Comparison of ENCODE assay signal across 23 cellular contexts in the genomic region with DNA sequence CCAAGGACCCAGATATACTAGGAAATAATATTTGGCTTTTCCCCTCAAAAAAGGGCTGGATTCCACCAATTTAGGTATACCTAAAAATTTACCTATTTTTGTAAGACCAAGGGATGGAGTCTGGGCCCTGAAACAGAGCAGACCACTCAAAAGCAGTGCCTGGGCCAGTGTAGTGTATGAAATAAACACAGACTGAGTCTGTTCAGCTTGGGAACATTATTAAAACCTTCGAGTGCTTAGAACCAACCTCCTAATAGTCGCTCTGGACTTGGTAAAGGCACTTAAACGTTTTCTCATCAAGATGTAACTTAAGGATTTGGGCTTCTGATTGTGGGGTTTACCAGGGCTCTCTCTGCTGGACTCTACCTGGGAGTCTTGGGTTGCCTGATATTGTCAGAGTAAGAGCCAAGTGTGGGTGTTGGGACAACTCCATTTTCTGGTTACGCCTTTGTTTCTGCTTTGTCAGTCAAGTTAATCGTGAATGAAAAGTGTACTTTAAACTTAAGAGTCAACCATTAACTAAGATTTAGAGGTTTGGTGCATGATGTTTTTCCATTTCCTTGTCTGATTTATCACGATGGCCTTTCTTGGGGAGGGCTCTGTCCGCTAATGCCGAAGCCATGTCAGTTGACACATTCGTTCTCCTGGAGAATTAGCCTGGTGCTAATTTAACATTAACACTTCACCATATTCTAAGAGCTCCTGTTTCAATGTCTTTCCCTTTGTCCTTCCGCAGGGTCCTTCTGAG.
DNase-seq lines count a peak whose midpoint lies in the region; ATAC-seq and TF ChIP-seq lines count a peak whose summit lies in the region.
"Had no signal": no experiment of that assay in that cellular context is flagged by ENCODE, and none has a peak within 500 bp of the region (broad histone marks: within the 10 kb centered on the region; RNA-seq: fewer than 3 reads in every experiment).

No MANE protein-coding gene starts in this region.

- CTCF ChIA-PET in Caco-2 (lab: Charles Lee), result no interaction called here
- CTCF ChIA-PET in activated CD4-positive, alpha-beta memory T cell treated with anti-CD3 and anti-CD28 coated beads, Interleukin-2, amount 10 ng/mL, durations not matched to agents 7 days and 5 days (lab: Charles Lee), result no interaction called here

- H3K36me3 Mint-ChIP-seq in Caco-2 (ENCODE audit: insufficient read depth, unreplicated experiment) (peaks cover 47% of the 10 kb centered on the region), nephron (ENCODE audit: low read depth) (peaks cover 15% of the 10 kb centered on the region)
- H3K36me3 Mint-ChIP-seq in activated CD4-positive, alpha-beta memory T cell treated with anti-CD3 and anti-CD28 coated beads, Interleukin-2, amount 10 ng/mL, durations not matched to agents 7 days and 5 days (ENCODE audit: low read depth), result no peaks in the 10 kb centered on the region
- H3K36me3 Mint-ChIP-seq: activated naive CD8-positive, alpha-beta T cell treated with anti-CD3 and anti-CD28 coated beads for 36 hours; naive B cell had no signal

- H3K4me1 Mint-ChIP-seq in Caco-2 (ENCODE audit: low read depth, unreplicated experiment) (peaks cover 26% of the 10 kb centered on the region), nephron (peaks cover 37% of the 10 kb centered on the region)
- H3K4me1 Mint-ChIP-seq in activated CD4-positive, alpha-beta memory T cell treated with anti-CD3 and anti-CD28 coated beads, Interleukin-2, amount 10 ng/mL, durations not matched to agents 7 days and 5 days, result no peaks in the 10 kb centered on the region
- H3K4me1 Mint-ChIP-seq: activated naive CD8-positive, alpha-beta T cell treated with anti-CD3 and anti-CD28 coated beads for 36 hours; naive B cell; stimulated activated naive CD8-positive, alpha-beta T cell treated with anti-CD3 and anti-CD28 coated beads, Interleukin-15, amount 100 ng/mL, for 72 hours had no signal

- H3K27me3 Mint-ChIP-seq in Caco-2 (ENCODE audit: insufficient read depth, unreplicated experiment), result no peaks in the 10 kb centered on the region
- H3K27me3 Mint-ChIP-seq in nephron (ENCODE audit: low read depth), result no peaks in the 10 kb centered on the region
- H3K27me3 Mint-ChIP-seq in activated CD4-positive, alpha-beta memory T cell treated with anti-CD3 and anti-CD28 coated beads, Interleukin-2, amount 10 ng/mL, durations not matched to agents 7 days and 5 days, result peaks cover 13% of the 10 kb centered on the region
- H3K27me3 Mint-ChIP-seq: activated naive CD8-positive, alpha-beta T cell treated with anti-CD3 and anti-CD28 coated beads for 36 hours; dendritic cell treated with granulocyte-macrophage colony-stimulating factor and Interleukin-4, amounts not matched to agents 40 ng/mL and 50 ng/mL, for 4 days; stimulated activated naive CD8-positive, alpha-beta T cell treated with anti-CD3 and anti-CD28 coated beads, Interleukin-15, amount 100 ng/mL, for 72 hours had no signal

- DNase-seq in Caco-2 (peak in 1 of 2 experiments; percentile 32), colonic mucosa (peak; percentile 65), left lobe of liver (ENCODE audit: low spot score) (peak; percentile 77), NCI-H1436 (lab: John Stamatoyannopoulos, UW) (no peak)
- DNase-seq in activated CD4-positive, alpha-beta memory T cell treated with anti-CD3 and anti-CD28 coated beads, Interleukin-2, amount 10 ng/mL, durations not matched to agents 7 days and 5 days, result no peak
- DNase-seq: activated effector memory CD4-positive, alpha-beta T cell treated with anti-CD3 and anti-CD28 coated beads, Interleukin-2, amount 50 U/mL, for 16 hours; activated naive CD8-positive, alpha-beta T cell treated with anti-CD3 and anti-CD28 coated beads for 36 hours; AML-193; aorta; CD4-positive, alpha-beta T cell; gastrocnemius medialis; naive B cell; NCI-H1436 treated with DMSO at 0.1 percent for 48 hours; nucleus accumbens; stimulated activated naive CD8-positive, alpha-beta T cell treated with anti-CD3 and anti-CD28 coated beads, Interleukin-15, amount 100 ng/mL, for 72 hours; thyroid gland had no signal

- H3K9me3 ChIP-seq in Caco-2 (no peaks in the 10 kb centered on the region), colonic mucosa (no peaks in the 10 kb centered on the region)
- H3K9me3 ChIP-seq: gastrocnemius medialis, thyroid gland had no signal

- H3K9me3 Mint-ChIP-seq in Caco-2 (ENCODE audit: unreplicated experiment) (no peaks in the 10 kb centered on the region), nephron (no peaks in the 10 kb centered on the region)
- H3K9me3 Mint-ChIP-seq in activated CD4-positive, alpha-beta memory T cell treated with anti-CD3 and anti-CD28 coated beads, Interleukin-2, amount 10 ng/mL, durations not matched to agents 7 days and 5 days, result no peaks in the 10 kb centered on the region
- H3K9me3 Mint-ChIP-seq: activated naive CD8-positive, alpha-beta T cell treated with anti-CD3 and anti-CD28 coated beads for 36 hours; CD4-positive, alpha-beta T cell; dendritic cell treated with granulocyte-macrophage colony-stimulating factor and Interleukin-4, amounts not matched to agents 40 ng/mL and 50 ng/mL, for 4 days; naive B cell; stimulated activated naive CD8-positive, alpha-beta T cell treated with anti-CD3 and anti-CD28 coated beads, Interleukin-15, amount 100 ng/mL, for 72 hours had no signal

- TF ChIP-seq CTCF in Caco-2 (IDR thresholded peaks at IDR 0.05; ENCODE audit: insufficient read depth in 1 of 2, low read depth in 1 of 2, low read length in 1 of 2, severe bottlenecking in 1 of 2, unreplicated experiment in 1 of 2), result no peak
- no peak for TF ChIP-seq CTCF in colonic mucosa (IDR thresholded peaks at IDR 0.05)
- TF ChIP-seq CTCF in nephron (IDR thresholded peaks at IDR 0.05; ENCODE audit: unreplicated experiment in 3 of 3), result no peak

- POLR2A ChIA-PET in Caco-2 (lab: Charles Lee), result no interaction called here
- POLR2A ChIA-PET in activated CD4-positive, alpha-beta memory T cell treated with anti-CD3 and anti-CD28 coated beads, Interleukin-2, amount 10 ng/mL, durations not matched to agents 7 days and 5 days (lab: Charles Lee), result no interaction called here

- no peak overlapping the region for H3K4me3 ChIP-seq in Caco-2 (ENCODE audit: low read depth, low read length)
- H3K4me3 ChIP-seq in colonic mucosa, result no peak overlapping the region
- H3K4me3 ChIP-seq: gastrocnemius medialis, SK-N-MC, skin epidermis, thyroid gland had no signal

- ATAC-seq in left lobe of liver (peak; percentile 95), HG03196 (IDR thresholded peaks at IDR 0.05; ENCODE audit: unreplicated experiment) (no peak), GM21360 (IDR thresholded peaks at IDR 0.05; ENCODE audit: unreplicated experiment) (no peak)
- ATAC-seq: gastrocnemius medialis; stimulated activated naive CD8-positive, alpha-beta T cell treated with anti-CD3 and anti-CD28 coated beads, Interleukin-15, amount 100 ng/mL, for 72 hours had no signal

- no peaks in the 10 kb centered on the region for H3K27me3 ChIP-seq in Caco-2 (replicated peaks; ENCODE audit: control insufficient read depth, insufficient read depth, low read length)
- no peaks in the 10 kb centered on the region for H3K27me3 ChIP-seq in colonic mucosa
- H3K27me3 ChIP-seq: gastrocnemius medialis, thyroid gland had no signal

- peak overlapping the region; percentile 92 for H3K27ac ChIP-seq in colonic mucosa
- H3K27ac ChIP-seq: gastrocnemius medialis, KMS-11, SK-N-MC, skin epidermis, thyroid gland had no signal

- BruUV-seq in Caco-2 (replicated peaks; lab: Mats Ljungman, UMichigan), result no TSS peak

- intact Hi-C loops in Caco-2 (cut with micrococcal nuclease; ENCODE audit: unreplicated experiment) (loop anchor here (2.0 kb wide), 1 partner anchor 23 kb away; no protein-coding TSS in a partner anchor), colonic mucosa (cut with DNase I) (no loop called here)

- H3K27ac Mint-ChIP-seq in Caco-2 (ENCODE audit: unreplicated experiment) (peak overlapping the region; percentile 77), nephron (peak overlapping the region; percentile 98 to 99 (median 99))
- no peak overlapping the region for H3K27ac Mint-ChIP-seq in activated CD4-positive, alpha-beta memory T cell treated with anti-CD3 and anti-CD28 coated beads, Interleukin-2, amount 10 ng/mL, durations not matched to agents 7 days and 5 days
- H3K27ac Mint-ChIP-seq: activated naive CD8-positive, alpha-beta T cell treated with anti-CD3 and anti-CD28 coated beads for 36 hours; CD4-positive, alpha-beta T cell; dendritic cell treated with granulocyte-macrophage colony-stimulating factor and Interleukin-4, amounts not matched to agents 40 ng/mL and 50 ng/mL, for 4 days; naive B cell; stimulated activated naive CD8-positive, alpha-beta T cell treated with anti-CD3 and anti-CD28 coated beads, Interleukin-15, amount 100 ng/mL, for 72 hours had no signal

- peak overlapping the region in 1 of 2 donors; percentile 71 for H3K9ac ChIP-seq in colonic mucosa (ENCODE audit: low read depth in 2 of 2, low read length in 2 of 2)
- H3K9ac ChIP-seq: KMS-11 had no signal

- H3K4me3 Mint-ChIP-seq in Caco-2 (ENCODE audit: unreplicated experiment) (no peak overlapping the region), nephron (peak overlapping the region in 1 of 3 experiments; percentile 28)
- H3K4me3 Mint-ChIP-seq in activated CD4-positive, alpha-beta memory T cell treated with anti-CD3 and anti-CD28 coated beads, Interleukin-2, amount 10 ng/mL, durations not matched to agents 7 days and 5 days, result no peak overlapping the region
- H3K4me3 Mint-ChIP-seq: activated naive CD8-positive, alpha-beta T cell treated with anti-CD3 and anti-CD28 coated beads for 36 hours; CD4-positive, alpha-beta T cell; dendritic cell treated with granulocyte-macrophage colony-stimulating factor and Interleukin-4, amounts not matched to agents 40 ng/mL and 50 ng/mL, for 4 days; naive B cell; stimulated activated naive CD8-positive, alpha-beta T cell treated with anti-CD3 and anti-CD28 coated beads, Interleukin-15, amount 100 ng/mL, for 72 hours had no signal

- H3K36me3 ChIP-seq in Caco-2 (ENCODE audit: control insufficient read depth, insufficient read depth, low read length), result peaks cover 3% of the 10 kb centered on the region; the same call in 1 of the 2 replicates
- no peaks in the 10 kb centered on the region for H3K36me3 ChIP-seq in colonic mucosa

- H3K4me1 ChIP-seq in Caco-2 (peaks cover 32% of the 10 kb centered on the region), colonic mucosa (peaks cover 6% of the 10 kb centered on the region)

Comparison
In these comparisons a context has a peak if more than half of its experiments do, and no peak if none do; other contexts are left out.
1. DNase-seq: peak in colonic mucosa (single experiment) and left lobe of liver (single experiment); none in activated CD4-positive, alpha-beta memory T cell treated with anti-CD3 and anti-CD28 coated beads, Interleukin-2, amount 10 ng/mL, durations not matched to agents 7 days and 5 days (single experiment) and NCI-H1436 (single experiment).